ENCODE assay signal across 8 cellular contexts in genomic region chr1:37177230-37177864, GRCh38.
DNase-seq lines count a peak whose midpoint lies in the region; ATAC-seq and TF ChIP-seq lines count a peak whose summit lies in the region.

No MANE protein-coding gene starts in this region.

- H3K4me3 ChIP-seq in adipocyte (ENCODE audit: low read length) (no peak overlapping the region), heart right ventricle (no peak overlapping the region)

- H3K36me3 Mint-ChIP-seq in activated T-helper 2 cell treated with anti-CD3 and anti-CD28 coated beads, Interferon-gamma antibody, Interleukin-2, Interleukin-4, amounts not matched to agents 10 μg/mL and 5 μg/mL and 100 μg/mL, durations not matched to agents 14 hours and 24 hours and 36 hours (ENCODE audit: low read depth) = no peaks in the 10 kb centered on the region

- no peaks in the 10 kb centered on the region for H3K36me3 ChIP-seq in adipocyte (ENCODE audit: control insufficient read depth, insufficient read depth, low read length, severe bottlenecking)
- H3K36me3 ChIP-seq in heart right ventricle = no peaks in the 10 kb centered on the region

- no peak overlapping the region for H3K9ac ChIP-seq in adipocyte (ENCODE audit: low read length)

- no peaks in the 10 kb centered on the region for H3K4me1 ChIP-seq in adipocyte (ENCODE audit: control insufficient read depth, insufficient read depth, low read length)
- no peaks in the 10 kb centered on the region for H3K4me1 ChIP-seq in heart right ventricle

- H3K9me3 Mint-ChIP-seq in activated T-helper 2 cell treated with anti-CD3 and anti-CD28 coated beads, Interferon-gamma antibody, Interleukin-2, Interleukin-4, amounts not matched to agents 10 μg/mL and 5 μg/mL and 100 μg/mL, durations not matched to agents 14 hours and 24 hours and 36 hours = no peaks in the 10 kb centered on the region

- peaks cover 3% of the 10 kb centered on the region for H3K27me3 Mint-ChIP-seq in activated T-helper 2 cell treated with anti-CD3 and anti-CD28 coated beads, Interferon-gamma antibody, Interleukin-2, Interleukin-4, amounts not matched to agents 10 μg/mL and 5 μg/mL and 100 μg/mL, durations not matched to agents 14 hours and 24 hours and 36 hours (ENCODE audit: low read depth)

- peaks cover 4% of the 10 kb centered on the region for H3K27me3 ChIP-seq in adipocyte (replicated peaks; ENCODE audit: control insufficient read depth, insufficient read depth, low read length)
- H3K27me3 ChIP-seq in heart right ventricle = peaks cover 0 to 46% (median 26%) of the 10 kb centered on the region in 7 donors

- DNase-seq in stimulated activated CD4-positive, alpha-beta T cell treated with anti-CD3 and anti-CD28 coated beads, TNF-alpha, amount 100 ng/mL, for 48 hours (ENCODE audit: low read depth in 3 of 3) = peak in 2 of 3 donors; percentile 2 to 4
- DNase-seq in stimulated activated CD4-positive, alpha-beta T cell treated with anti-CD3 and anti-CD28 coated beads, Interleukin-4, amount 100 ng/mL, for 24 hours = no peak
- DNase-seq in NCI-H2107 (lab: John Stamatoyannopoulos, UW) = peak; percentile 12
- peak; percentile 1 for DNase-seq in adipocyte (ENCODE audit: low read depth)
- DNase-seq in lung microvascular endothelial cell (ENCODE audit: low read depth in 2 of 2) = peak; percentile 39 to 48
- no peak for DNase-seq in heart right ventricle
- no peak for DNase-seq in activated T-helper 2 cell treated with anti-CD3 and anti-CD28 coated beads, Interferon-gamma antibody, Interleukin-2, Interleukin-4, amounts not matched to agents 10 μg/mL and 5 μg/mL and 100 μg/mL, durations not matched to agents 14 hours and 24 hours and 36 hours (ENCODE audit: low spot score)

- intact Hi-C loops in heart right ventricle (cut with DNase I) = no loop called here
- intact Hi-C loops in activated T-helper 2 cell treated with anti-CD3 and anti-CD28 coated beads, Interferon-gamma antibody, Interleukin-2, Interleukin-4, amounts not matched to agents 10 μg/mL and 5 μg/mL and 100 μg/mL, durations not matched to agents 14 hours and 24 hours and 36 hours (cut with micrococcal nuclease) = no loop called here

- no peak overlapping the region for H3K27ac ChIP-seq in heart right ventricle

- no peaks in the 10 kb centered on the region for H3K4me1 Mint-ChIP-seq in activated T-helper 2 cell treated with anti-CD3 and anti-CD28 coated beads, Interferon-gamma antibody, Interleukin-2, Interleukin-4, amounts not matched to agents 10 μg/mL and 5 μg/mL and 100 μg/mL, durations not matched to agents 14 hours and 24 hours and 36 hours (ENCODE audit: low read depth)

- ATAC-seq in GM19324 (IDR thresholded peaks at IDR 0.05; ENCODE audit: low FRiP score, unreplicated experiment) (no peak), heart right ventricle (no peak)

- no peaks in the 10 kb centered on the region for H3K9me3 ChIP-seq in adipocyte (ENCODE audit: control insufficient read depth, low read length)
- peaks cover 0 to 6% (median 0%) of the 10 kb centered on the region in 11 donors for H3K9me3 ChIP-seq in heart right ventricle

- 70 to 71% methylated on average over 10 of the region's 10 CpGs for WGBS in heart right ventricle, 2 donors

- no peak overlapping the region for H3K4me3 Mint-ChIP-seq in activated T-helper 2 cell treated with anti-CD3 and anti-CD28 coated beads, Interferon-gamma antibody, Interleukin-2, Interleukin-4, amounts not matched to agents 10 μg/mL and 5 μg/mL and 100 μg/mL, durations not matched to agents 14 hours and 24 hours and 36 hours (ENCODE audit: low read depth)

- no peak overlapping the region for H3K27ac Mint-ChIP-seq in activated T-helper 2 cell treated with anti-CD3 and anti-CD28 coated beads, Interferon-gamma antibody, Interleukin-2, Interleukin-4, amounts not matched to agents 10 μg/mL and 5 μg/mL and 100 μg/mL, durations not matched to agents 14 hours and 24 hours and 36 hours

- TF ChIP-seq CTCF in heart right ventricle (IDR thresholded peaks at IDR 0.05) = peak in 3 of 9 donors; percentile 8 to 34 (median 10)

Comparison
In these comparisons a context has a peak if more than half of its experiments do, and no peak if none do; other contexts are left out.
1. DNase-seq: peak in stimulated activated CD4-positive, alpha-beta T cell treated with anti-CD3 and anti-CD28 coated beads, TNF-alpha, amount 100 ng/mL, for 48 hours (2 of 3), NCI-H2107 (single experiment), adipocyte (single experiment) and lung microvascular endothelial cell (2 of 2); none in stimulated activated CD4-positive, alpha-beta T cell treated with anti-CD3 and anti-CD28 coated beads, Interleukin-4, amount 100 ng/mL, for 24 hours (single experiment), heart right ventricle (0 of 2) and activated T-helper 2 cell treated with anti-CD3 and anti-CD28 coated beads, Interferon-gamma antibody, Interleukin-2, Interleukin-4, amounts not matched to agents 10 μg/mL and 5 μg/mL and 100 μg/mL, durations not matched to agents 14 hours and 24 hours and 36 hours (single experiment).